24 cellular contexts compared by ENCODE assay signal in genomic region chr4:79281577-79282359, GRCh38. TPM values are rescaled to one million over a fixed set of nuclear protein-coding genes. Genes with fewer than 3 reads are reported as not detected.
DNase-seq lines count a peak whose midpoint lies in the region; ATAC-seq and TF ChIP-seq lines count a peak whose summit lies in the region.
"Had no signal": no experiment of that assay in that cellular context is flagged by ENCODE, and none has a peak within 500 bp of the region (broad histone marks: within the 10 kb centered on the region; RNA-seq: fewer than 3 reads in every experiment).

No MANE protein-coding gene starts in this region.

- H3K23ac ChIP-seq in neuronal stem cell (ENCODE audit: low read depth, low read length, poor library complexity), result no peak overlapping the region

- H2AK5ac ChIP-seq in neuronal stem cell (ENCODE audit: low read depth, low read length), result no peak overlapping the region

- no peaks in the 10 kb centered on the region for H3K9me2 ChIP-seq in MM.1S (replicated peaks; ENCODE audit: insufficient read depth, low read length)

- DNase-seq in MM.1S (peak; percentile 49), neuronal stem cell (ENCODE audit: low spot score) (peak; percentile 79), occipital lobe (lab: John Stamatoyannopoulos, UW) (no peak), NK-92 (lab: John Stamatoyannopoulos, UW; ENCODE audit: unreplicated experiment) (no peak), heart left ventricle (no peak)
- DNase-seq in effector CD4-positive, alpha-beta T cell, result no peak
- DNase-seq: activated CD4-positive, alpha-beta T cell treated with anti-CD3 and anti-CD28 coated beads, Interleukin-2, amount 50 U/mL, for 48 hours; activated naive CD8-positive, alpha-beta T cell treated with anti-CD3 and anti-CD28 coated beads, Interleukin-2, amount 10 ng/mL, durations not matched to agents 7 days and 5 days; activated T-cell treated with anti-CD3 and anti-CD28 coated beads, Interleukin-2, amount 50 U/mL, for 4 hours; Calu3; effector CD8-positive, alpha-beta T cell; GF-D8; hippocampal formation; midbrain; NCI-H2107; NCI-H774; stimulated activated naive CD4-positive, alpha-beta T cell treated with Interleukin-2 at 50 U/mL for 16 hours; upper lobe of left lung had no signal

- 7 to 10% methylated on average over 1 of the region's 1 CpG for WGBS in ectodermal cell, 2 experiments
- no CpG with 5 or more reads among the region's 1 CpG for WGBS in neuronal stem cell (ENCODE audit: extremely low coverage in 2 of 2, insufficient read length in 2 of 2, insufficient replicate concordance in 1 of 2), 2 donors
- 23 to 37% (median 33%) methylated on average over 1 of the region's 1 CpG for WGBS in heart left ventricle, 4 donors

- TF ChIP-seq POLR2A in heart left ventricle (IDR thresholded peaks at IDR 0.05), result no peak

- H2AFZ ChIP-seq in MM.1S (ENCODE audit: low read length) (peak overlapping the region; percentile 62), neuronal stem cell (ENCODE audit: low read length) (peak overlapping the region; percentile 74)

- no peak overlapping the region for H3K4ac ChIP-seq in neuronal stem cell (ENCODE audit: low read length)

- no peak overlapping the region for H4K91ac ChIP-seq in neuronal stem cell (ENCODE audit: low read depth, low read length, poor library complexity)

- H3K14ac ChIP-seq in neuronal stem cell (ENCODE audit: low read length), result no peak overlapping the region

- intact Hi-C loops in heart left ventricle (cut with DNase I), result no loop called here

- no peaks in the 10 kb centered on the region for H3K9me3 ChIP-seq in MM.1S (replicated peaks; ENCODE audit: insufficient read depth, low read length)
- H3K9me3 ChIP-seq in ectodermal cell (ENCODE audit: control insufficient read depth, low read length), result no peaks in the 10 kb centered on the region
- peaks cover 2 to 3% of the 10 kb centered on the region in 2 donors for H3K9me3 ChIP-seq in neuronal stem cell (replicated peaks in 1 of 2; ENCODE audit: control insufficient read depth in 2 of 2, insufficient read depth in 1 of 2, low read depth in 1 of 2, low read length in 2 of 2)
- no peaks in the 10 kb centered on the region for H3K9me3 ChIP-seq in heart left ventricle
- H3K9me3 ChIP-seq: HAP-1, upper lobe of left lung had no signal

- 0 out of 2 replicates have a peak, but pooled peaks cover 7% of the 10 kb centered on the region for H3K4me1 ChIP-seq in MM.1S (ENCODE audit: low read length)
- peaks cover 13% of the 10 kb centered on the region for H3K4me1 ChIP-seq in ectodermal cell (ENCODE audit: control insufficient read depth, insufficient read depth, low read length)
- peaks cover 7 to 12% of the 10 kb centered on the region in 2 donors for H3K4me1 ChIP-seq in neuronal stem cell (ENCODE audit: control insufficient read depth in 2 of 2, insufficient read depth in 1 of 2, low read depth in 1 of 2, low read length in 2 of 2)
- peaks cover 0 to 7% (median 0%) of the 10 kb centered on the region in 12 donors for H3K4me1 ChIP-seq in heart left ventricle
- H3K4me1 ChIP-seq: HAP-1 had no signal

- H3K4me3 ChIP-seq in MM.1S (ENCODE audit: low read length) (no peak overlapping the region), ectodermal cell (ENCODE audit: insufficient read depth, low read depth, low read length) (no peak overlapping the region), neuronal stem cell (ENCODE audit: low read length in 2 of 2) (no peak overlapping the region), heart left ventricle (no peak overlapping the region)
- H3K4me3 ChIP-seq: HAP-1, upper lobe of left lung had no signal

- no peaks in the 10 kb centered on the region for H3K79me2 ChIP-seq in MM.1S (ENCODE audit: low read length)

- H3K9ac ChIP-seq in MM.1S (ENCODE audit: low read length) (no peak overlapping the region), neuronal stem cell (ENCODE audit: low read depth, low read length, poor library complexity) (no peak overlapping the region)

- H3K36me3 ChIP-seq in MM.1S (replicated peaks; ENCODE audit: insufficient read depth, low read length) (no peaks in the 10 kb centered on the region), ectodermal cell (ENCODE audit: control insufficient read depth, insufficient read depth, low read length) (no peaks in the 10 kb centered on the region), neuronal stem cell (replicated peaks in 1 of 2; ENCODE audit: control insufficient read depth in 2 of 2, insufficient read depth in 2 of 2, low read length in 2 of 2) (no peaks in the 10 kb centered on the region), heart left ventricle (no peaks in the 10 kb centered on the region)
- H3K36me3 ChIP-seq: HAP-1, upper lobe of left lung had no signal

- no peak overlapping the region for H2BK15ac ChIP-seq in neuronal stem cell (ENCODE audit: low read length)

- H4K8ac ChIP-seq in neuronal stem cell (ENCODE audit: low read depth, low read length), result no peak overlapping the region

- no peaks in the 10 kb centered on the region for H3K79me1 ChIP-seq in neuronal stem cell (ENCODE audit: low read depth, low read length)

- ATAC-seq in GM19351 (IDR thresholded peaks at IDR 0.05; ENCODE audit: unreplicated experiment) (peak; percentile 54), heart left ventricle (no peak)
- ATAC-seq: activated T-cell treated with anti-CD3 and anti-CD28 coated beads, Interleukin-2, amount 50 U/mL, for 4 hours had no signal

- H2BK120ac ChIP-seq in neuronal stem cell (ENCODE audit: low read depth, low read length), result no peak overlapping the region

- H3K18ac ChIP-seq in neuronal stem cell (ENCODE audit: low read length), result no peak overlapping the region

- TF ChIP-seq CTCF in MM.1S (IDR thresholded peaks at IDR 0.05; ENCODE audit: low read length) (no peak), heart left ventricle (IDR thresholded peaks at IDR 0.05) (no peak)

- no peaks in the 10 kb centered on the region for H3F3A ChIP-seq in MM.1S (ENCODE audit: insufficient read depth, low read length)

- peak overlapping the region; percentile 46 for H3K4me2 ChIP-seq in MM.1S (ENCODE audit: low read depth, low read length)
- no peak overlapping the region for H3K4me2 ChIP-seq in neuronal stem cell (ENCODE audit: insufficient read depth, low read length, poor library complexity, severe bottlenecking)

- H3K27ac ChIP-seq in MM.1S (ENCODE audit: low read length), result peak overlapping the region; percentile 22; the same call in 1 of the 2 replicates
- H3K27ac ChIP-seq in ectodermal cell (ENCODE audit: insufficient read depth, low read depth, low read length, poor library complexity, severe bottlenecking), result peak overlapping the region; percentile 89
- peak overlapping the region; percentile 93 for H3K27ac ChIP-seq in neuronal stem cell (replicated peaks; ENCODE audit: low read length)
- H3K27ac ChIP-seq in heart left ventricle, result no peak overlapping the region
- H3K27ac ChIP-seq: upper lobe of left lung had no signal

- H4K20me1 ChIP-seq in MM.1S (ENCODE audit: insufficient read depth, low read length), result no peaks in the 10 kb centered on the region

- H3K27me3 ChIP-seq in MM.1S (replicated peaks; ENCODE audit: insufficient read depth, low read length), result no peaks in the 10 kb centered on the region
- no peaks in the 10 kb centered on the region for H3K27me3 ChIP-seq in ectodermal cell (ENCODE audit: control insufficient read depth, insufficient read depth, low read length, poor library complexity, severe bottlenecking)
- no peaks in the 10 kb centered on the region for H3K27me3 ChIP-seq in neuronal stem cell (ENCODE audit: control insufficient read depth in 3 of 3, insufficient read depth in 3 of 3, low read depth in 1 of 3, low read length in 3 of 3)
- no peaks in the 10 kb centered on the region for H3K27me3 ChIP-seq in heart left ventricle
- H3K27me3 ChIP-seq: upper lobe of left lung had no signal

- H2BK5ac ChIP-seq in neuronal stem cell (ENCODE audit: low read length), result no peak overlapping the region

- no peak overlapping the region for H2BK12ac ChIP-seq in neuronal stem cell (ENCODE audit: low read length)

RNA-seq across cellular contexts. Expression of gene NAA11, which starts 44.1 kb away (rescaled TPM):
- polyA plus RNA-seq in ectodermal cell (2013, experiment 1 of 4), result not detected
- not detected for polyA plus RNA-seq in ectodermal cell (2013, experiment 2 of 4)
- not detected for polyA plus RNA-seq in ectodermal cell (2013, experiment 3 of 4)
- polyA plus RNA-seq in ectodermal cell (2013, experiment 4 of 4), result not detected
- not detected for polyA plus RNA-seq in neuronal stem cell (2013, experiment 1 of 2)
- polyA plus RNA-seq in neuronal stem cell (2013, experiment 2 of 2), result not detected
- total RNA-seq in occipital lobe (not detected), heart left ventricle (not detected)
- not detected for polyA plus RNA-seq in heart left ventricle
- total RNA-seq: activated naive CD8-positive, alpha-beta T cell treated with anti-CD3 and anti-CD28 coated beads, Interleukin-2, amount 10 ng/mL, durations not matched to agents 7 days and 5 days; activated T-cell treated with anti-CD3 and anti-CD28 coated beads, Interleukin-2, amount 50 U/mL, for 4 hours; bronchial epithelial cell; Calu3; neural crest cell; upper lobe of left lung had no signal
- polyA plus RNA-seq: BJ had no signal

Comparison
In these comparisons a context has a peak if more than half of its experiments do, and no peak if none do; other contexts are left out.
1. DNase-seq: peak in MM.1S (single experiment) and neuronal stem cell (single experiment); none in effector CD4-positive, alpha-beta T cell (single experiment), occipital lobe (single experiment), NK-92 (single experiment) and heart left ventricle (0 of 5).
2. H3K27ac ChIP-seq: peak in MM.1S (single experiment), ectodermal cell (single experiment) and neuronal stem cell (single experiment); none in heart left ventricle (0 of 12).